Comparison of ENCODE assay signal across 26 cellular contexts in genomic region chr1:176919386-176920378, GRCh38.
DNase-seq lines count a peak whose midpoint lies in the region; ATAC-seq, FAIRE-seq and TF ChIP-seq lines count a peak whose summit lies in the region.
"Had no signal": no experiment of that assay in that cellular context is flagged by ENCODE, and none has a peak within 500 bp of the region (broad histone marks: within the 10 kb centered on the region; RNA-seq: fewer than 3 reads in every experiment).

No MANE protein-coding gene starts in this region.

- H3K4me3 ChIP-seq in KMS-11 (IDR thresholded peaks at IDR 0.05; ENCODE audit: insufficient read depth, low read depth, low read length) (peak overlapping the region; percentile 73), bronchial epithelial cell (ENCODE audit: low read depth, low read length) (no peak overlapping the region), retinal pigment epithelial cell (ENCODE audit: low read length) (no peak overlapping the region)
- H3K4me3 ChIP-seq: GM23338, MG63 had no signal

- H3K36me3 ChIP-seq in KMS-11 (ENCODE audit: insufficient read depth) = no peaks in the 10 kb centered on the region
- no peaks in the 10 kb centered on the region for H3K36me3 ChIP-seq in bronchial epithelial cell (ENCODE audit: control insufficient read depth, insufficient read depth, low read length)
- H3K36me3 ChIP-seq: MG63 had no signal

- H4K20me1 ChIP-seq in KMS-11 (ENCODE audit: insufficient read depth) = no peaks in the 10 kb centered on the region

- H3K27ac ChIP-seq in KMS-11 = peak overlapping the region; percentile 75

- peak overlapping the region; percentile 80 for H3K4me2 ChIP-seq in KMS-11
- H3K4me2 ChIP-seq: GM23338, SK-N-SH had no signal

- ATAC-seq in GM18868 (IDR thresholded peaks at IDR 0.05; ENCODE audit: unreplicated experiment) = peak; percentile 84
- no peak for ATAC-seq in GM19035 (IDR thresholded peaks at IDR 0.05; ENCODE audit: unreplicated experiment)
- no peak for ATAC-seq in HG03139 (IDR thresholded peaks at IDR 0.05; ENCODE audit: unreplicated experiment)
- ATAC-seq: GM23338, HepG2 had no signal

- TF ChIP-seq CTCF in KMS-11 (conservative IDR thresholded peaks at IDR 0.05; ENCODE audit: low read depth, low read length) = no peak; the same call in 1 of the 2 replicates
- no peak for TF ChIP-seq CTCF in bronchial epithelial cell (IDR thresholded peaks at IDR 0.05; ENCODE audit: insufficient read depth, low read length, severe bottlenecking)
- TF ChIP-seq CTCF in retinal pigment epithelial cell (conservative IDR thresholded peaks at IDR 0.05; ENCODE audit: low read depth, low read length) = no peak

- H3K79me2 ChIP-seq in KMS-11 (ENCODE audit: insufficient read depth, low read depth) = no peaks in the 10 kb centered on the region

- H3K27me3 ChIP-seq in KMS-11 (ENCODE audit: insufficient read depth, low read depth) (no peaks in the 10 kb centered on the region), bronchial epithelial cell (ENCODE audit: control insufficient read depth, insufficient read depth, low read length) (no peaks in the 10 kb centered on the region)

- peak; percentile 24 for DNase-seq in bronchial epithelial cell (ENCODE audit: low read depth)
- DNase-seq in retinal pigment epithelial cell (ENCODE audit: low read depth) = peak; percentile 33
- DNase-seq in DMS53 (lab: John Stamatoyannopoulos, UW) = no peak
- DNase-seq: C1 segment of cervical spinal cord; CD4-positive, alpha-beta memory T cell; COR-L47; DMS79; H9; MG63; NCI-H1105 treated with DMSO at 0.1 percent for 48 hours; NCI-H146; NCI-H2029; NCI-H226; NCI-H510A; NCI-H69; OCI-M1; SK-N-SH; T-helper 2 cell had no signal

- peaks cover 74% of the 10 kb centered on the region for H3K4me1 ChIP-seq in KMS-11 (ENCODE audit: low read depth, poor library complexity, severe bottlenecking)

- FAIRE-seq in bronchial epithelial cell (lab: Jason Lieb, UNC) = no peak
- FAIRE-seq: GM18507, HepG2, RCC 7860 had no signal

- peak overlapping the region; percentile 49; the same call in 1 of the 2 replicates for H3K9ac ChIP-seq in KMS-11
- H3K9ac ChIP-seq: SK-N-SH had no signal

- peak overlapping the region; percentile 55 for H2AFZ ChIP-seq in KMS-11 (ENCODE audit: low read depth)
- H2AFZ ChIP-seq: GM23338 had no signal
